ENCODE assay signal across 7 cellular contexts in the genomic region with DNA sequence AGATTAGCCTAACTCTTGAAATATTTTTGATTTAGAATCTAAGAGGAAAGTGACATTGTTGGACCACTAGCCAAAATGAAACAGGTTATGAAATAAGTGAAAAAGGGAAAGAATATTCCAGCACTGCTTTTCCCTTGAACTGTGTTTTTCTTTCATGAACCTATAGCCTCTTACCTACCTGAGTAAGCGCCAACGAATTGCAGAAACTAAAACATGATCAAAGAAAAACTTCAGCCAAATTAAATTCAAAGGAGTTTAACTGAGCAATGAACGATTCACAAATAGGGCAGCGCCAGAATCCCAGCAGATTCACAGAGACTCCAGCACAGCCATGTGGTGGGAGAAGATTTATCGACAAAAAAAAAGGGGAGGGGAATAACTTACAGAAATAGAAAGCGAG.
"Had no signal": no experiment of that assay in that cellular context is flagged by ENCODE, and none has a peak within 500 bp of the region (broad histone marks: within the 10 kb centered on the region; RNA-seq: fewer than 3 reads in every experiment).

No MANE protein-coding gene starts in this region.

- H3K9me3 ChIP-seq: HAP-1 had no signal

- ATAC-seq: HCT116 had no signal

- H3K4me3 ChIP-seq: GM23248, HAP-1 had no signal

- H2AFZ ChIP-seq: GM23248 had no signal

- FAIRE-seq: HTR-8/SVneo had no signal

- DNase-seq: GM23248, H7, HFFc6, KBM-7 had no signal

- H3K9ac ChIP-seq: GM23248 had no signal

- H3K36me3 ChIP-seq: HAP-1 had no signal

- H3K27ac ChIP-seq: GM23248 had no signal
